In genomic region chr2:177204417-177204816, GRCh38 we compare ENCODE assay signal across 22 cellular contexts. TPM values are rescaled to one million over a fixed set of nuclear protein-coding genes. Genes with fewer than 3 reads are reported as not detected.
DNase-seq lines count a peak whose midpoint lies in the region; ATAC-seq and TF ChIP-seq lines count a peak whose summit lies in the region.
"Had no signal": no experiment of that assay in that cellular context is flagged by ENCODE, and none has a peak within 500 bp of the region (broad histone marks: within the 10 kb centered on the region; RNA-seq: fewer than 3 reads in every experiment).

No MANE protein-coding gene starts in this region.

- H3K4me3 ChIP-seq in GM23338 (no peak overlapping the region), OCI-LY7 (ENCODE audit: low read depth, low read length, poor library complexity, severe bottlenecking) (no peak overlapping the region), iPS-15b (ENCODE audit: low read depth, low read length) (peak overlapping the region; percentile 10)
- H3K4me3 ChIP-seq: BLaER1 treated with 17β-estradiol and CSF1 and Interleukin-3, amounts not matched to agents 10 nM and 100 nM; SJSA1 had no signal

- H3K9me3 ChIP-seq in OCI-LY7 (ENCODE audit: low read length): no peaks in the 10 kb centered on the region
- H3K9me3 ChIP-seq in iPS-15b (ENCODE audit: control insufficient read depth, insufficient read depth, low read length): no peaks in the 10 kb centered on the region
- H3K9me3 ChIP-seq: BLaER1 treated with 17β-estradiol and CSF1 and Interleukin-3, amounts not matched to agents 10 nM and 100 nM; Caco-2; SJSA1 had no signal

- intact Hi-C loops in OCI-LY7 (cut with micrococcal nuclease; ENCODE audit: unreplicated experiment): no loop called here

- H3K36me3 ChIP-seq in GM23338 (ENCODE audit: insufficient read depth) (no peaks in the 10 kb centered on the region), OCI-LY7 (ENCODE audit: insufficient read depth, low read length) (no peaks in the 10 kb centered on the region), iPS-15b (ENCODE audit: control insufficient read depth, insufficient read depth, low read length) (no peaks in the 10 kb centered on the region)
- H3K36me3 ChIP-seq: SJSA1 had no signal

- POLR2A ChIA-PET in OCI-LY7 (lab: Charles Lee): interaction anchor here (1.1 to 1.3 kb wide), 2 partner anchors 11 to 36 kb away, joined by 3 to 5 read pairs; no protein-coding TSS in a partner anchor

- H3K4me1 ChIP-seq in GM23338 (ENCODE audit: insufficient read depth): peaks cover 18% of the 10 kb centered on the region
- no peaks in the 10 kb centered on the region for H3K4me1 ChIP-seq in OCI-LY7 (ENCODE audit: insufficient read depth, low read length, poor library complexity, severe bottlenecking)
- H3K4me1 ChIP-seq in iPS-15b (ENCODE audit: control insufficient read depth, insufficient read depth, low read length): peaks cover 17% of the 10 kb centered on the region
- H3K4me1 ChIP-seq: Caco-2 had no signal

- ATAC-seq in GM23338 (peak; percentile 90), GM19324 (IDR thresholded peaks at IDR 0.05; ENCODE audit: low FRiP score, unreplicated experiment) (no peak), GM18858 (IDR thresholded peaks at IDR 0.05; ENCODE audit: unreplicated experiment) (no peak), GM19395 (IDR thresholded peaks at IDR 0.05; ENCODE audit: unreplicated experiment) (no peak)
- ATAC-seq: HCT116, Right ventricle myocardium inferior had no signal

- BruUV-seq in OCI-LY7 (replicated peaks; lab: Mats Ljungman, UMichigan): TSS peak; percentile 22

- H3K79me2 ChIP-seq in GM23338 (replicated peaks; ENCODE audit: insufficient read depth) (no peaks in the 10 kb centered on the region), OCI-LY7 (ENCODE audit: insufficient read depth, low read depth, low read length) (no peaks in the 10 kb centered on the region)

- H3K27me3 ChIP-seq in GM23338 (ENCODE audit: insufficient read depth) (peaks cover 16% of the 10 kb centered on the region; the same call in 1 of the 2 replicates), iPS-15b (ENCODE audit: control insufficient read depth, insufficient read depth, low read length) (no peaks in the 10 kb centered on the region)
- H3K27me3 ChIP-seq: BLaER1 treated with 17β-estradiol and CSF1 and Interleukin-3, amounts not matched to agents 10 nM and 100 nM; SJSA1 had no signal

- H3K36me3 Mint-ChIP-seq in GM23338 (ENCODE audit: low read depth) (no peaks in the 10 kb centered on the region), nephron (ENCODE audit: low read depth) (no peaks in the 10 kb centered on the region)
- H3K36me3 Mint-ChIP-seq: CD4-positive, alpha-beta memory T cell had no signal

- H3K4me2 ChIP-seq in GM23338: peak overlapping the region; percentile 56
- H3K4me2 ChIP-seq in OCI-LY7 (ENCODE audit: low read length): no peak overlapping the region
- H3K4me2 ChIP-seq: BLaER1 treated with 17β-estradiol and CSF1 and Interleukin-3, amounts not matched to agents 10 nM and 100 nM had no signal

- 0 out of 2 replicates have a peak, but pooled peaks cover 3% of the 10 kb centered on the region for H3F3A ChIP-seq in GM23338 (replicated peaks; ENCODE audit: low read depth)

- H3K27me3 Mint-ChIP-seq in GM23338 (ENCODE audit: insufficient read depth, low read depth, poor library complexity) (peaks cover 2% of the 10 kb centered on the region), nephron (ENCODE audit: low read depth) (no peaks in the 10 kb centered on the region)
- H3K27me3 Mint-ChIP-seq: CD4-positive, alpha-beta memory T cell had no signal

- no peak overlapping the region for H3K27ac Mint-ChIP-seq in GM23338
- peak overlapping the region in 2 of 3 experiments; percentile 12 to 17 for H3K27ac Mint-ChIP-seq in nephron

- H3K9me3 Mint-ChIP-seq in GM23338 (no peaks in the 10 kb centered on the region), nephron (no peaks in the 10 kb centered on the region)
- H3K9me3 Mint-ChIP-seq: CD4-positive, alpha-beta memory T cell had no signal

- H3K9me2 ChIP-seq in GM23338 (ENCODE audit: insufficient read depth): no peaks in the 10 kb centered on the region
- H3K9me2 ChIP-seq in OCI-LY7 (ENCODE audit: insufficient read depth, low read length): no peaks in the 10 kb centered on the region

- H3K9ac ChIP-seq in iPS-15b (ENCODE audit: low read depth, low read length): no peak overlapping the region
- H3K9ac ChIP-seq: BLaER1 treated with 17β-estradiol and CSF1 and Interleukin-3, amounts not matched to agents 10 nM and 100 nM had no signal

- TF ChIP-seq CTCF in GM23338 (conservative IDR thresholded peaks at IDR 0.05; ENCODE audit: low read depth in 2 of 2): no peak
- TF ChIP-seq CTCF in OCI-LY7 (conservative IDR thresholded peaks at IDR 0.05; ENCODE audit: low read length): no peak
- no peak for TF ChIP-seq CTCF in nephron (IDR thresholded peaks at IDR 0.05; ENCODE audit: unreplicated experiment in 3 of 3)

- DNase-seq in GM23338 (ENCODE audit: low spot score): peak; percentile 69
- DNase-seq in OCI-LY7 (ENCODE audit: low spot score): no peak
- DNase-seq in SK-N-DZ (ENCODE audit: low spot score): no peak
- DNase-seq: 8988T; Caco-2; CD4-positive, alpha-beta memory T cell; DND-41; Karpas-422; NCI-H1417 treated with DMSO at 0.1 percent for 48 hours; NCI-H187; NCI-H446; NCI-H526; OCI-M1 had no signal

- H2AFZ ChIP-seq in GM23338 (no peak overlapping the region), OCI-LY7 (ENCODE audit: low read length) (no peak overlapping the region)

- H3K4me1 Mint-ChIP-seq in GM23338 (peaks cover 28% of the 10 kb centered on the region), nephron (peaks cover 4% of the 10 kb centered on the region)

- H4K20me1 ChIP-seq in GM23338 (replicated peaks; ENCODE audit: insufficient read depth) (no peaks in the 10 kb centered on the region), OCI-LY7 (ENCODE audit: insufficient read depth, low read length) (no peaks in the 10 kb centered on the region)
- H4K20me1 ChIP-seq: BLaER1 treated with 17β-estradiol and CSF1 and Interleukin-3, amounts not matched to agents 10 nM and 100 nM had no signal

- no peak overlapping the region for H3K27ac ChIP-seq in GM23338 (ENCODE audit: low read depth)
- H3K27ac ChIP-seq in OCI-LY7 (ENCODE audit: low read depth, low read length, poor library complexity, severe bottlenecking): no peak overlapping the region
- H3K27ac ChIP-seq: BLaER1 treated with 17β-estradiol and CSF1 and Interleukin-3, amounts not matched to agents 10 nM and 100 nM; SJSA1 had no signal

- CTCF ChIA-PET in OCI-LY7 (lab: Charles Lee; ENCODE audit: unreplicated experiment): no interaction called here

- H3K4me3 Mint-ChIP-seq in GM23338: no peak overlapping the region; the same call in 2 of the 3 replicates
- H3K4me3 Mint-ChIP-seq in nephron: no peak overlapping the region
- H3K4me3 Mint-ChIP-seq: CD4-positive, alpha-beta memory T cell had no signal

TF ChIP-seq in GM23338, 12 proteins besides CTCF, POLR2A, EP300 and RAD21:
- TF ChIP-seq POLR2AphosphoS5 (IDR thresholded peaks at IDR 0.05; ENCODE audit: low read depth): no peak
- TF ChIP-seq ZNF331 (CRISPR knock-in tag; IDR thresholded peaks at IDR 0.05; ENCODE audit: low read depth): no peak
- TF ChIP-seq NANOG (IDR thresholded peaks at IDR 0.05; ENCODE audit: borderline replicate concordance): peak; percentile 56; the same call in 1 of the 2 replicates
- TF ChIP-seq ZNF114 (CRISPR knock-in tag; IDR thresholded peaks at IDR 0.05): no peak
- TF ChIP-seq CREB1 (CRISPR knock-in tag; IDR thresholded peaks at IDR 0.05; ENCODE audit: low read depth): no peak
- TF ChIP-seq REST (IDR thresholded peaks at IDR 0.05; ENCODE audit: unreplicated experiment): no peak
- no peak for TF ChIP-seq JUNB (IDR thresholded peaks at IDR 0.05; ENCODE audit: unreplicated experiment)

RNA-seq across cellular contexts. Expression of gene HNRNPA3, which starts 8.2 kb away (rescaled TPM):
- total RNA-seq in GM23338 (2014; rRNA removed; shearing (Covaris generic)): 151 and 158 TPM in 2 replicates
- polyA plus RNA-seq in GM23338 (2016; fragmentation: Nextera tagmentation; extraction: Ambion mirVana): 290 and 376 TPM in 2 replicates
- total RNA-seq in OCI-LY7 (2014; rRNA removed; shearing (Covaris generic)): 68.2 and 82.2 TPM in 2 replicates
- 450 and 472 TPM in 2 replicates for total RNA-seq in OCI-LY7 (2022)
- 86.1 and 98.5 TPM in 2 replicates for polyA plus RNA-seq in SK-N-DZ (2014; cell fraction: cytosol; rRNA removed)
- polyA plus RNA-seq in SK-N-DZ (2014; cell fraction: nucleus; rRNA removed): 72.0 and 185 TPM in 2 replicates
